ENCODE assay signal across 8 cellular contexts in the genomic region with DNA sequence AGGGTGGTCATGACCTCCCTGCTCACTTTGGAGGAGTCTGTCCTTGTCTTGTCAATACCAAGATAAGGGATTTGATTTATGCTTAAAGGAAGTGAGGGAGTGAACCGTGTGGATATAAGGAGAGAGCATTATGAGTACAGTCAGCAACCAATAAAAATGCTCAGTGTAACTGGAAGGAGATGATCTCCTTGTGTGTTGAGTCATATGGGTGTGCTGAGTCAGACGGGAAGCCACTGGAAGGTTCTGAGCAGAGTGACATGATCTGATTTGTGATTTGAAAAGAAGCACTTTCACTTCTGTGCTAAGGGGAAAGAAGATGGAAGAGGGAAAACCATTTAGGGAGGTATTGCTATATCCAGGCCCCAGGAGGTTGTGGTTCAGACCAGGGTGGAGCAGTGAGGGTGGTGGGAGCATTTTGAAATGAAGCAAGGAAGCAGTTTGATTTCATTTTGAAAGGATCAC. TPM values are rescaled to one million over a fixed set of nuclear protein-coding genes. Genes with fewer than 3 reads are reported as not detected.
DNase-seq lines count a peak whose midpoint lies in the region; ATAC-seq and TF ChIP-seq lines count a peak whose summit lies in the region.

No MANE protein-coding gene starts in this region.

- H3K36me3 Mint-ChIP-seq in T-helper 17 cell (ENCODE audit: low read depth), result no peaks in the 10 kb centered on the region

- H3K4me1 Mint-ChIP-seq in T-helper 17 cell, result peaks cover 33% of the 10 kb centered on the region

- ATAC-seq in T-helper 17 cell (no peak), GM21381 (IDR thresholded peaks at IDR 0.05; ENCODE audit: unreplicated experiment) (no peak)

- H3K36me3 ChIP-seq in BLaER1 treated with 17β-estradiol and CSF1 and Interleukin-3, amounts not matched to agents 10 nM and 100 nM, result peaks cover 0 to 7% (median 3%) of the 10 kb centered on the region in 11 experiments; a peak in 6 of 22 replicates

- peak overlapping the region in 1 of 11 experiments; percentile 31; a peak in 1 of 22 replicates for H3K9ac ChIP-seq in BLaER1 treated with 17β-estradiol and CSF1 and Interleukin-3, amounts not matched to agents 10 nM and 100 nM

- peak overlapping the region in 7 of 11 experiments; percentile 36 to 76 (median 52); a peak in 14 of 22 replicates for H3K4me2 ChIP-seq in BLaER1 treated with 17β-estradiol and CSF1 and Interleukin-3, amounts not matched to agents 10 nM and 100 nM

- H3K4me1 ChIP-seq in BLaER1 treated with 17β-estradiol and CSF1 and Interleukin-3, amounts not matched to agents 10 nM and 100 nM, result peaks cover 24 to 45% (median 38%) of the 10 kb centered on the region in 10 experiments

- TF ChIP-seq CTCF in HFF-Myc (IDR thresholded peaks at IDR 0.05; ENCODE audit: low read depth, low read length, missing control alignments), result no peak
- no peak for TF ChIP-seq CTCF in coronary artery (IDR thresholded peaks at IDR 0.05)

- peak overlapping the region in 1 of 10 experiments; percentile 12; a peak in 1 of 20 replicates for H3K4me3 ChIP-seq in BLaER1 treated with 17β-estradiol and CSF1 and Interleukin-3, amounts not matched to agents 10 nM and 100 nM
- no peak overlapping the region for H3K4me3 ChIP-seq in HFF-Myc (replicated peaks; ENCODE audit: low read depth, low read length)
- peak overlapping the region; percentile 31 for H3K4me3 ChIP-seq in coronary artery

- peak overlapping the region; percentile 51 for H3K27ac Mint-ChIP-seq in T-helper 17 cell

- peaks cover 0 to 18% (median 2%) of the 10 kb centered on the region in 11 experiments; a peak in 12 of 22 replicates for H3K9me3 ChIP-seq in BLaER1 treated with 17β-estradiol and CSF1 and Interleukin-3, amounts not matched to agents 10 nM and 100 nM (replicated peaks in 1 of 11)
- H3K9me3 ChIP-seq in T-helper 17 cell (ENCODE audit: control insufficient read depth, low read length, poor library complexity, severe bottlenecking), result no peaks in the 10 kb centered on the region

- no peaks in the 10 kb centered on the region for H3K27me3 Mint-ChIP-seq in T-helper 17 cell

- peak overlapping the region; percentile 42 for H3K4me3 Mint-ChIP-seq in T-helper 17 cell

- H3K27ac ChIP-seq in BLaER1 treated with 17β-estradiol and CSF1 and Interleukin-3, amounts not matched to agents 10 nM and 100 nM, result peak overlapping the region in 9 of 11 experiments; percentile 3 to 92 (median 50); a peak in 14 of 22 replicates
- H3K27ac ChIP-seq in coronary artery, result peak overlapping the region; percentile 33 to 79

- DNase-seq in HFF-Myc (ENCODE audit: extremely low read depth, low read depth), result peak; percentile 92
- DNase-seq in T-helper 17 cell, result no peak
- DNase-seq in coronary artery (ENCODE audit: low spot score), result no peak
- peak; percentile 91 for DNase-seq in non-pigmented ciliary epithelial cell (ENCODE audit: low read depth)
- DNase-seq in NCI-H2196 treated with DMSO at 0.1 percent for 48 hours (lab: John Stamatoyannopoulos, UW; ENCODE audit: unreplicated experiment), result no peak
- DNase-seq in HuH-7.5 (ENCODE audit: low spot score), result no peak

- H3K27me3 ChIP-seq in BLaER1 treated with 17β-estradiol and CSF1 and Interleukin-3, amounts not matched to agents 10 nM and 100 nM, result no peaks in the 10 kb centered on the region

- peaks cover 0 to 20% (median 13%) of the 10 kb centered on the region in 11 experiments; a peak in 15 of 22 replicates for H4K20me1 ChIP-seq in BLaER1 treated with 17β-estradiol and CSF1 and Interleukin-3, amounts not matched to agents 10 nM and 100 nM

RNA-seq across cellular contexts. Expression of a gene that starts 2.5 kb away (rescaled TPM):
- total RNA-seq in T-helper 17 cell, result 10 to 100 TPM; 49.8 to 51.9 TPM

RNA-seq across cellular contexts. Expression of a gene that starts 19.4 kb away (rescaled TPM):
- total RNA-seq in T-helper 17 cell, result 10 to 100 TPM; 51.5 to 51.7 TPM

Comparison
In these comparisons a context has a peak if more than half of its experiments do, and no peak if none do; other contexts are left out.
1. DNase-seq: peak in HFF-Myc (single experiment) and non-pigmented ciliary epithelial cell (single experiment); none in T-helper 17 cell (0 of 3), coronary artery (single experiment), NCI-H2196 treated with DMSO at 0.1 percent for 48 hours (single experiment) and HuH-7.5 (single experiment).